In genomic region chr10:102918817-102919236, GRCh38 we compare ENCODE assay signal across 7 cellular contexts. TPM values are rescaled to one million over a fixed set of nuclear protein-coding genes. Genes with fewer than 3 reads are reported as not detected.
DNase-seq lines count a peak whose midpoint lies in the region; ATAC-seq and TF ChIP-seq lines count a peak whose summit lies in the region.

No MANE protein-coding gene starts in this region.

- TF ChIP-seq EP300 in gastroesophageal sphincter (IDR thresholded peaks at IDR 0.05), result no peak

- H3K9me3 ChIP-seq in gastroesophageal sphincter, result no peaks in the 10 kb centered on the region

- DNase-seq in GM13977 (ENCODE audit: low spot score) (peak; percentile 54), LHCN-M2 (ENCODE audit: low read depth) (peak; percentile 12), skeletal muscle cell (ENCODE audit: low read depth) (no peak), NCI-H510A treated with DMSO at 0.1 percent for 48 hours (lab: John Stamatoyannopoulos, UW) (no peak)

- TF ChIP-seq CTCF in GM13977 (IDR thresholded peaks at IDR 0.05; ENCODE audit: extremely low read depth, insufficient read depth, missing control alignments) (peak; percentile 16), gastroesophageal sphincter (IDR thresholded peaks at IDR 0.05) (peak in 1 of 4 experiments; percentile 15)

- WGBS in gastroesophageal sphincter (ENCODE audit: low coverage in 1 of 2), 2 donors, result no CpG with 5 or more reads among the region's 49 CpGs

- no peaks in the 10 kb centered on the region for H3K27me3 ChIP-seq in gastroesophageal sphincter

- peaks cover 33% of the 10 kb centered on the region for H3K4me1 Mint-ChIP-seq in activated T-helper 17 cell treated with anti-CD3 and anti-CD28 coated beads, Interleukin-2, amount 50 U/mL, for 72 hours

- peak overlapping the region; percentile 84 to 98 for H3K4me3 ChIP-seq in gastroesophageal sphincter
- H3K4me3 ChIP-seq in skeletal muscle cell (ENCODE audit: low read depth, low read length), result peak overlapping the region; percentile 81

- H3K36me3 ChIP-seq in gastroesophageal sphincter, result no peaks in the 10 kb centered on the region

- in situ Hi-C loops in GM13977 (cut with MboI; ENCODE audit: low pct_unique_long_range_greater_than_20kb, low sequenced_read_pairs, unreplicated experiment), result no loop called here

- peaks cover 0 to 59% (median 24%) of the 10 kb centered on the region in 3 donors for H3K4me1 ChIP-seq in gastroesophageal sphincter

- peak overlapping the region; percentile 47 to 93 (median 92) for H3K27ac ChIP-seq in gastroesophageal sphincter

- ATAC-seq in activated T-helper 17 cell treated with anti-CD3 and anti-CD28 coated beads, Interleukin-2, amount 50 U/mL, for 72 hours (replicated peaks), result no peak
- ATAC-seq in gastroesophageal sphincter, result no peak
- no peak for ATAC-seq in GM21390 (IDR thresholded peaks at IDR 0.05; ENCODE audit: unreplicated experiment)

- no peak for TF ChIP-seq POLR2A in gastroesophageal sphincter (IDR thresholded peaks at IDR 0.05)

- H3K27ac Mint-ChIP-seq in activated T-helper 17 cell treated with anti-CD3 and anti-CD28 coated beads, Interleukin-2, amount 50 U/mL, for 72 hours, result no peak overlapping the region

- H3K36me3 Mint-ChIP-seq in activated T-helper 17 cell treated with anti-CD3 and anti-CD28 coated beads, Interleukin-2, amount 50 U/mL, for 72 hours (ENCODE audit: low read depth), result no peaks in the 10 kb centered on the region

- H3K9me3 Mint-ChIP-seq in activated T-helper 17 cell treated with anti-CD3 and anti-CD28 coated beads, Interleukin-2, amount 50 U/mL, for 72 hours, result no peaks in the 10 kb centered on the region

- H3K27me3 Mint-ChIP-seq in activated T-helper 17 cell treated with anti-CD3 and anti-CD28 coated beads, Interleukin-2, amount 50 U/mL, for 72 hours, result peaks cover 7% of the 10 kb centered on the region

- H3K4me3 Mint-ChIP-seq in activated T-helper 17 cell treated with anti-CD3 and anti-CD28 coated beads, Interleukin-2, amount 50 U/mL, for 72 hours, result peak overlapping the region; percentile 92

RNA-seq across cellular contexts. Expression of gene CNNM2, which starts 0.7 kb away (rescaled TPM):
- total RNA-seq in LHCN-M2 (2014; rRNA removed) (5.3 and 5.5 TPM in 2 replicates), gastroesophageal sphincter (10 to 100 TPM in 1 of 4 donors, 1 to 10 TPM in 3; 3.8 to 10.7 (median 7.5) TPM)
- 2.0 TPM for polyA plus RNA-seq in LHCN-M2 (2012)
- total RNA-seq in activated T-helper 17 cell treated with anti-CD3 and anti-CD28 coated beads, Interleukin-2, amount 50 U/mL, for 72 hours, result 1 to 10 TPM; 6.6 to 7.4 TPM

RNA-seq across cellular contexts. Expression of gene AS3MT, which starts 49.6 kb away (rescaled TPM):
- total RNA-seq in LHCN-M2 (2014; rRNA removed), result 7.7 and 9.3 TPM in 2 replicates
- polyA plus RNA-seq in LHCN-M2 (2012), result 8.7 TPM
- total RNA-seq in activated T-helper 17 cell treated with anti-CD3 and anti-CD28 coated beads, Interleukin-2, amount 50 U/mL, for 72 hours, result 1 to 10 TPM in 1 of 2 donors, not detected in 1; 1.6 TPM
- total RNA-seq in gastroesophageal sphincter, result 10 to 100 TPM in 1 of 4 donors, 1 to 10 TPM in 3; 5.1 to 13.1 (median 8.9) TPM

Comparison
In these comparisons a context has a peak if more than half of its experiments do, and no peak if none do; other contexts are left out.
1. DNase-seq: peak in GM13977 (single experiment) and LHCN-M2 (single experiment); none in skeletal muscle cell (single experiment) and NCI-H510A treated with DMSO at 0.1 percent for 48 hours (single experiment).